ENCODE assay signal across 13 cellular contexts in genomic region chrX:44596277-44596676, GRCh38. TPM values are rescaled to one million over a fixed set of nuclear protein-coding genes. Genes with fewer than 3 reads are reported as not detected.
A peak's percentile ranks its signal among the peaks of the same experiment; 100 is the strongest.
DNase-seq lines count a peak whose midpoint lies in the region; ATAC-seq and TF ChIP-seq lines count a peak whose summit lies in the region.
"Had no signal": no experiment of that assay in that cellular context is flagged by ENCODE, and none has a peak within 500 bp of the region (broad histone marks: within the 10 kb centered on the region; RNA-seq: fewer than 3 reads in every experiment).

No MANE protein-coding gene starts in this region.

- no peak overlapping the region for H2AFZ ChIP-seq in GM23338
- H2AFZ ChIP-seq: GM23248 had no signal

- H3K27ac ChIP-seq in GM23338 (ENCODE audit: low read depth) (no peak overlapping the region), caudate nucleus (ENCODE audit: low read depth, low read length) (no peak overlapping the region)
- H3K27ac ChIP-seq: GM23248, right lobe of liver had no signal

- no peaks in the 10 kb centered on the region for H3K36me3 ChIP-seq in GM23338 (ENCODE audit: insufficient read depth)
- H3K36me3 ChIP-seq: right lobe of liver had no signal

- DNase-seq in left kidney (ENCODE audit: low read depth, low spot score) (peak; percentile 0), GM23338 (ENCODE audit: low spot score) (no peak), caudate nucleus (lab: John Stamatoyannopoulos, UW) (no peak), sciatic nerve (ENCODE audit: low spot score) (no peak)
- no peak for DNase-seq in activated CD8-positive, alpha-beta T cell treated with anti-CD3 and anti-CD28 coated beads for 36 hours
- DNase-seq: DMS79 treated with DMSO at 0.1 percent for 48 hours; effector CD8-positive, alpha-beta T cell; GM23248; head of caudate nucleus; right lobe of liver had no signal

- peaks cover 3% of the 10 kb centered on the region; the same call in 1 of the 3 replicates for H3K9me3 Mint-ChIP-seq in GM23338
- H3K9me3 Mint-ChIP-seq in activated CD8-positive, alpha-beta T cell treated with anti-CD3 and anti-CD28 coated beads for 36 hours, result peaks cover 4% of the 10 kb centered on the region

- H3F3A ChIP-seq in GM23338 (replicated peaks; ENCODE audit: low read depth), result no peaks in the 10 kb centered on the region

- POLR2A ChIA-PET in activated CD8-positive, alpha-beta T cell treated with anti-CD3 and anti-CD28 coated beads for 36 hours (lab: Charles Lee), result no interaction called here

- no peaks in the 10 kb centered on the region for H3K27me3 Mint-ChIP-seq in GM23338 (ENCODE audit: insufficient read depth, low read depth, poor library complexity)
- H3K27me3 Mint-ChIP-seq in activated CD8-positive, alpha-beta T cell treated with anti-CD3 and anti-CD28 coated beads for 36 hours, result no peaks in the 10 kb centered on the region

- CTCF ChIA-PET in activated CD8-positive, alpha-beta T cell treated with anti-CD3 and anti-CD28 coated beads for 36 hours (lab: Charles Lee), result no interaction called here

- H3K9me2 ChIP-seq in GM23338 (ENCODE audit: insufficient read depth), result no peaks in the 10 kb centered on the region

- TF ChIP-seq CTCF in GM23338 (conservative IDR thresholded peaks at IDR 0.05; ENCODE audit: low read depth in 2 of 2), result no peak
- no peak for TF ChIP-seq CTCF in activated CD8-positive, alpha-beta T cell treated with anti-CD3 and anti-CD28 coated beads for 36 hours (IDR thresholded peaks at IDR 0.05)

- H3K36me3 Mint-ChIP-seq in GM23338 (ENCODE audit: low read depth), result peaks cover 4% of the 10 kb centered on the region; the same call in 1 of the 3 replicates
- no peaks in the 10 kb centered on the region for H3K36me3 Mint-ChIP-seq in activated CD8-positive, alpha-beta T cell treated with anti-CD3 and anti-CD28 coated beads for 36 hours (ENCODE audit: low read depth)

- H3K27me3 ChIP-seq in GM23338 (ENCODE audit: insufficient read depth), result no peaks in the 10 kb centered on the region
- H3K27me3 ChIP-seq: right lobe of liver had no signal

- intact Hi-C loops in activated CD8-positive, alpha-beta T cell treated with anti-CD3 and anti-CD28 coated beads for 36 hours (cut with micrococcal nuclease), result no loop called here
- intact Hi-C loops in sciatic nerve (cut with DNase I), result no loop called here

- H3K4me1 Mint-ChIP-seq in GM23338, result no peaks in the 10 kb centered on the region
- H3K4me1 Mint-ChIP-seq in activated CD8-positive, alpha-beta T cell treated with anti-CD3 and anti-CD28 coated beads for 36 hours (ENCODE audit: low read depth), result no peaks in the 10 kb centered on the region

- no peaks in the 10 kb centered on the region for H4K20me1 ChIP-seq in GM23338 (replicated peaks; ENCODE audit: insufficient read depth)

- H3K4me1 ChIP-seq in GM23338 (ENCODE audit: insufficient read depth), result no peaks in the 10 kb centered on the region
- H3K4me1 ChIP-seq: right lobe of liver had no signal

- no peaks in the 10 kb centered on the region for H3K79me2 ChIP-seq in GM23338 (replicated peaks; ENCODE audit: insufficient read depth)

- H3K4me3 ChIP-seq in GM23338, result no peak overlapping the region
- H3K4me3 ChIP-seq: GM23248, right lobe of liver had no signal

- H3K27ac Mint-ChIP-seq in GM23338, result no peak overlapping the region
- no peak overlapping the region for H3K27ac Mint-ChIP-seq in activated CD8-positive, alpha-beta T cell treated with anti-CD3 and anti-CD28 coated beads for 36 hours

- H3K4me2 ChIP-seq in GM23338, result no peak overlapping the region

- ATAC-seq in GM18909 (IDR thresholded peaks at IDR 0.05; ENCODE audit: poor library complexity, unreplicated experiment) (peak; percentile 97), HG02571 (IDR thresholded peaks at IDR 0.05; ENCODE audit: unreplicated experiment) (peak; percentile 82), HG03432 (IDR thresholded peaks at IDR 0.05; ENCODE audit: unreplicated experiment) (peak; percentile 100), GM23338 (no peak), sciatic nerve (no peak)
- ATAC-seq in activated CD8-positive, alpha-beta T cell treated with anti-CD3 and anti-CD28 coated beads for 36 hours, result no peak
- ATAC-seq: right lobe of liver had no signal

- H3K4me3 Mint-ChIP-seq in GM23338, result no peak overlapping the region
- H3K4me3 Mint-ChIP-seq in activated CD8-positive, alpha-beta T cell treated with anti-CD3 and anti-CD28 coated beads for 36 hours, result no peak overlapping the region

TF ChIP-seq in GM23338, 12 proteins besides CTCF, POLR2A, EP300 and RAD21 (continues in another document):
- no peak for TF ChIP-seq ZNF331 (CRISPR knock-in tag; IDR thresholded peaks at IDR 0.05; ENCODE audit: low read depth)
- no peak for TF ChIP-seq POLR2AphosphoS5 (IDR thresholded peaks at IDR 0.05; ENCODE audit: low read depth)
- no peak for TF ChIP-seq JUNB (IDR thresholded peaks at IDR 0.05; ENCODE audit: unreplicated experiment)
- TF ChIP-seq ZNF462 (CRISPR knock-in tag; IDR thresholded peaks at IDR 0.05), result no peak
- TF ChIP-seq EZH2 (IDR thresholded peaks at IDR 0.05; ENCODE audit: low read depth, unreplicated experiment), result no peak
- no peak for TF ChIP-seq ZNF114 (CRISPR knock-in tag; IDR thresholded peaks at IDR 0.05)
- TF ChIP-seq EZH2phosphoT487 (IDR thresholded peaks at IDR 0.05; ENCODE audit: unreplicated experiment), result no peak
- TF ChIP-seq NANOG (IDR thresholded peaks at IDR 0.05; ENCODE audit: borderline replicate concordance), result no peak
- TF ChIP-seq STAT1 (IDR thresholded peaks at IDR 0.05; ENCODE audit: unreplicated experiment), result no peak

RNA-seq across cellular contexts. Expression of gene FUNDC1, which starts 53.6 kb away (rescaled TPM):
- 10.0 and 15.0 TPM in 2 replicates for total RNA-seq in GM23338 (2014; rRNA removed; shearing (Covaris generic))
- 42.2 and 44.0 TPM in 2 replicates for polyA plus RNA-seq in GM23338 (2016; fragmentation: Nextera tagmentation; extraction: Ambion mirVana)
- total RNA-seq in activated CD8-positive, alpha-beta T cell treated with anti-CD3 and anti-CD28 coated beads for 36 hours, result 10 to 100 TPM; 11.6 to 11.9 TPM
- total RNA-seq in sciatic nerve, result 13.8 TPM

Comparison
In these comparisons a context has a peak if more than half of its experiments do, and no peak if none do; other contexts are left out.
1. ATAC-seq: peak in GM18909 (single experiment), HG02571 (single experiment) and HG03432 (single experiment); none in GM23338 (single experiment), activated CD8-positive, alpha-beta T cell treated with anti-CD3 and anti-CD28 coated beads for 36 hours (single experiment) and sciatic nerve (single experiment).